ENCODE assay signal across 22 cellular contexts in the genomic region with DNA sequence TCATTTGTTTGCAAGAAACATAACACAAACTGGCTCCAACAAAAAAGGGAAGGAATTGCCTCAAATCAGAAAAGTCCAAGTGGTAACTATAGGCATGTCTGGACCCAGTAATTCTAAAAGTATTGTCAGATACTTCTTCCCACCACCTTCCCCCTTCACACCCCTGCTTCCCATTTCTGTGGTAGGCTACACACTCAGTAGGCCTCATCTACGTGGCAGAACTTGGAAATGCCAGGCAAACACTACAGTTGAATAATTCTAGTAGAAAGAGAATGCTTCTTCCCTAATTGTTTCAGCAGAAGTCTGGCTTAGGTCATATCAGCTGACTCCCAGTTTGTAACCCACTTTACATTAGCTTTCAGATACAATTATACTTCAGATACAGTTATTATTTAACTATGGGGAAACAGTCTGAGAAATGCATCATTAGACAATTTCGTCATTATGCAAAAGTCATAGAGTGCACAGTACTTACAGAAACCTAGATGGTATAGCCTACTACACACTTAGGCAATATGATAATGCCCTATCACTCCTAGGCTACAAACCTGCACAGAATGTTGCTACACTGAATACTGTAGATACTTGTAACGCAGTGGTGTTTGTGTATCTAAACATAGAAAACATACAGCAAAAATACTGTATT. TPM values are rescaled to one million over a fixed set of nuclear protein-coding genes. Genes with fewer than 3 reads are reported as not detected.
DNase-seq lines count a peak whose midpoint lies in the region; ATAC-seq and TF ChIP-seq lines count a peak whose summit lies in the region.
"Had no signal": no experiment of that assay in that cellular context is flagged by ENCODE, and none has a peak within 500 bp of the region (broad histone marks: within the 10 kb centered on the region; RNA-seq: fewer than 3 reads in every experiment).

No MANE protein-coding gene starts in this region.

- DNase-seq in CD14-positive monocyte (ENCODE audit: low spot score) = no peak
- no peak for DNase-seq in WTC11 (ENCODE audit: low spot score)
- no peak for DNase-seq in lower lobe of right lung
- DNase-seq in dorsolateral prefrontal cortex = no peak
- DNase-seq in hypothalamus (lab: John Stamatoyannopoulos, UW) = no peak
- DNase-seq: activated B cell treated with CpG ODN at 0.5 μM for 24 hours; activated CD4-positive, alpha-beta T cell treated with anti-CD3 and anti-CD28 coated beads, Interleukin-2, amount 50 U/mL, for 4 hours; activated CD8-positive, alpha-beta memory T cell treated with anti-CD3 and anti-CD28 coated beads, Interleukin-2, amount 50 U/mL, for 48 hours; activated naive CD8-positive, alpha-beta T cell treated with anti-CD3 and anti-CD28 coated beads for 36 hours; GM23248; head of caudate nucleus; left cardiac atrium; naive B cell; NCI-H1105 treated with DMSO at 0.1 percent for 48 hours; NCI-H2081; NCI-H226; T-helper 9 cell had no signal

- H3K4me3 Mint-ChIP-seq in CD14-positive monocyte (no peak overlapping the region), WTC11 (no peak overlapping the region)
- H3K4me3 Mint-ChIP-seq: activated B cell treated with CpG ODN at 0.5 μM for 24 hours; activated naive CD8-positive, alpha-beta T cell treated with anti-CD3 and anti-CD28 coated beads for 36 hours; central memory CD8-positive, alpha-beta T cell; naive B cell had no signal

- no peaks in the 10 kb centered on the region for H3K27me3 ChIP-seq in lower lobe of right lung (ENCODE audit: low read depth)
- H3K27me3 ChIP-seq in dorsolateral prefrontal cortex = no peaks in the 10 kb centered on the region
- H3K27me3 ChIP-seq: ascending aorta had no signal

- no peak overlapping the region for H3K27ac ChIP-seq in lower lobe of right lung
- H3K27ac ChIP-seq in dorsolateral prefrontal cortex = peak overlapping the region in 2 of 59 donors; percentile 3 to 22
- H3K27ac ChIP-seq: ascending aorta, GM23248 had no signal

- H3K27me3 Mint-ChIP-seq in CD14-positive monocyte (ENCODE audit: low read depth in 3 of 3) = peaks cover 0 to 3% (median 0%) of the 10 kb centered on the region in 3 donors
- H3K27me3 Mint-ChIP-seq in WTC11 (ENCODE audit: low read depth) = no peaks in the 10 kb centered on the region
- H3K27me3 Mint-ChIP-seq: activated B cell treated with CpG ODN at 0.5 μM for 24 hours; activated naive CD8-positive, alpha-beta T cell treated with anti-CD3 and anti-CD28 coated beads for 36 hours; central memory CD8-positive, alpha-beta T cell; naive B cell had no signal

- ATAC-seq in HG03354 (IDR thresholded peaks at IDR 0.05; ENCODE audit: poor library complexity, severe bottlenecking, unreplicated experiment) (peak; percentile 64), WTC11 (no peak), lower lobe of right lung (peak; percentile 54 to 62), GM21528 (IDR thresholded peaks at IDR 0.05; ENCODE audit: low FRiP score, unreplicated experiment) (no peak), GM21367 (IDR thresholded peaks at IDR 0.05; ENCODE audit: unreplicated experiment) (no peak)
- ATAC-seq: left cardiac atrium had no signal

- CTCF ChIA-PET in WTC11 (lab: Charles Lee) = no interaction called here

- H3K4me1 Mint-ChIP-seq in CD14-positive monocyte (peaks cover 18% of the 10 kb centered on the region), WTC11 (peaks cover 58% of the 10 kb centered on the region)
- H3K4me1 Mint-ChIP-seq: activated B cell treated with CpG ODN at 0.5 μM for 24 hours had no signal

- POLR2A ChIA-PET in WTC11 (lab: Charles Lee) = no interaction called here

- H3K36me3 Mint-ChIP-seq in CD14-positive monocyte (peaks cover 13 to 23% of the 10 kb centered on the region in 2 donors), WTC11 (peaks cover 22% of the 10 kb centered on the region)
- H3K36me3 Mint-ChIP-seq: naive B cell had no signal

- H3K4me3 ChIP-seq in lower lobe of right lung = no peak overlapping the region
- no peak overlapping the region for H3K4me3 ChIP-seq in dorsolateral prefrontal cortex
- H3K4me3 ChIP-seq: ascending aorta, GM23248 had no signal

- intact Hi-C loops in CD14-positive monocyte (cut with micrococcal nuclease) = no loop called here
- intact Hi-C loops in lower lobe of right lung (cut with DNase I) = no loop called here
- intact Hi-C loops in dorsolateral prefrontal cortex (cut with DNase I) = loop anchor here in 1 of 2 donors (10.0 kb wide), 1 partner anchor 185 kb away; a partner anchor contains a TSS

- no peaks in the 10 kb centered on the region for H3K9me3 ChIP-seq in lower lobe of right lung
- H3K9me3 ChIP-seq: ascending aorta had no signal

- peaks cover 15% of the 10 kb centered on the region for H3K36me3 ChIP-seq in lower lobe of right lung

- H3K27ac Mint-ChIP-seq in CD14-positive monocyte (peak overlapping the region in 6 of 7 donors; percentile 41 to 85 (median 71)), WTC11 (peak overlapping the region; percentile 52; the same call in 1 of the 2 replicates)
- H3K27ac Mint-ChIP-seq: activated B cell treated with CpG ODN at 0.5 μM for 24 hours; activated naive CD8-positive, alpha-beta T cell treated with anti-CD3 and anti-CD28 coated beads for 36 hours; naive B cell had no signal

- H3K9me3 Mint-ChIP-seq in CD14-positive monocyte (no peaks in the 10 kb centered on the region), WTC11 (no peaks in the 10 kb centered on the region)
- H3K9me3 Mint-ChIP-seq: activated B cell treated with CpG ODN at 0.5 μM for 24 hours; central memory CD8-positive, alpha-beta T cell; naive B cell had no signal

- peaks cover 30% of the 10 kb centered on the region for H3K4me1 ChIP-seq in lower lobe of right lung

- TF ChIP-seq CTCF in CD14-positive monocyte (IDR thresholded peaks at IDR 0.05) (no peak), WTC11 (IDR thresholded peaks at IDR 0.05) (no peak), lower lobe of right lung (IDR thresholded peaks at IDR 0.05) (no peak), dorsolateral prefrontal cortex (IDR thresholded peaks at IDR 0.05 in 54 of 56, conservative IDR thresholded peaks at IDR 0.05 in 2 of 56; ENCODE audit: low read depth in 1 of 56, partially characterized antibody in 56 of 56) (no peak)

TF ChIP-seq in WTC11, 78 proteins besides CTCF, POLR2A, EP300 and RAD21 (continues in another document):
- TF ChIP-seq TCF7 (CRISPR knock-in tag; IDR thresholded peaks at IDR 0.05; ENCODE audit: low read depth) = no peak
- TF ChIP-seq, protein P1, sequence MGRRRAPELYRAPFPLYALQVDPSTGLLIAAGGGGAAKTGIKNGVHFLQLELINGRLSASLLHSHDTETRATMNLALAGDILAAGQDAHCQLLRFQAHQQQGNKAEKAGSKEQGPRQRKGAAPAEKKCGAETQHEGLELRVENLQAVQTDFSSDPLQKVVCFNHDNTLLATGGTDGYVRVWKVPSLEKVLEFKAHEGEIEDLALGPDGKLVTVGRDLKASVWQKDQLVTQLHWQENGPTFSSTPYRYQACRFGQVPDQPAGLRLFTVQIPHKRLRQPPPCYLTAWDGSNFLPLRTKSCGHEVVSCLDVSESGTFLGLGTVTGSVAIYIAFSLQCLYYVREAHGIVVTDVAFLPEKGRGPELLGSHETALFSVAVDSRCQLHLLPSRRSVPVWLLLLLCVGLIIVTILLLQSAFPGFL (CRISPR knock-in tag; IDR thresholded peaks at IDR 0.05; ENCODE audit: borderline replicate concordance) = no peak
- no peak for TF ChIP-seq ZNF219 (CRISPR knock-in tag; IDR thresholded peaks at IDR 0.05; ENCODE audit: borderline replicate concordance)
- TF ChIP-seq, protein P2, sequence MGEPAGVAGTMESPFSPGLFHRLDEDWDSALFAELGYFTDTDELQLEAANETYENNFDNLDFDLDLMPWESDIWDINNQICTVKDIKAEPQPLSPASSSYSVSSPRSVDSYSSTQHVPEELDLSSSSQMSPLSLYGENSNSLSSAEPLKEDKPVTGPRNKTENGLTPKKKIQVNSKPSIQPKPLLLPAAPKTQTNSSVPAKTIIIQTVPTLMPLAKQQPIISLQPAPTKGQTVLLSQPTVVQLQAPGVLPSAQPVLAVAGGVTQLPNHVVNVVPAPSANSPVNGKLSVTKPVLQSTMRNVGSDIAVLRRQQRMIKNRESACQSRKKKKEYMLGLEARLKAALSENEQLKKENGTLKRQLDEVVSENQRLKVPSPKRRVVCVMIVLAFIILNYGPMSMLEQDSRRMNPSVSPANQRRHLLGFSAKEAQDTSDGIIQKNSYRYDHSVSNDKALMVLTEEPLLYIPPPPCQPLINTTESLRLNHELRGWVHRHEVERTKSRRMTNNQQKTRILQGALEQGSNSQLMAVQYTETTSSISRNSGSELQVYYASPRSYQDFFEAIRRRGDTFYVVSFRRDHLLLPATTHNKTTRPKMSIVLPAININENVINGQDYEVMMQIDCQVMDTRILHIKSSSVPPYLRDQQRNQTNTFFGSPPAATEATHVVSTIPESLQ (CRISPR knock-in tag; IDR thresholded peaks at IDR 0.05) = no peak
- TF ChIP-seq ATF1 (CRISPR knock-in tag; IDR thresholded peaks at IDR 0.05) = no peak
- TF ChIP-seq, protein P3, sequence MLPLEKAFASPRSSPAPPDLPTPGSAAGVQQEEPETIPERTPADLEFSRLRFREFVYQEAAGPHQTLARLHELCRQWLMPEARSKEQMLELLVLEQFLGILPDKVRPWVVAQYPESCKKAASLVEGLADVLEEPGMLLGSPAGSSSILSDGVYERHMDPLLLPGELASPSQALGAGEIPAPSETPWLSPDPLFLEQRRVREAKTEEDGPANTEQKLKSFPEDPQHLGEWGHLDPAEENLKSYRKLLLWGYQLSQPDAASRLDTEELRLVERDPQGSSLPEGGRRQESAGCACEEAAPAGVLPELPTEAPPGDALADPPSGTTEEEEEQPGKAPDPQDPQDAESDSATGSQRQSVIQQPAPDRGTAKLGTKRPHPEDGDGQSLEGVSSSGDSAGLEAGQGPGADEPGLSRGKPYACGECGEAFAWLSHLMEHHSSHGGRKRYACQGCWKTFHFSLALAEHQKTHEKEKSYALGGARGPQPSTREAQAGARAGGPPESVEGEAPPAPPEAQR (CRISPR knock-in tag; IDR thresholded peaks at IDR 0.05) = no peak
- no peak for TF ChIP-seq NFYB (CRISPR knock-in tag; conservative IDR thresholded peaks at IDR 0.05; ENCODE audit: low read depth)
- no peak for TF ChIP-seq FOXP1 (CRISPR knock-in tag; IDR thresholded peaks at IDR 0.05; ENCODE audit: borderline replicate concordance)

RNA-seq across cellular contexts. Expression of a gene that starts 6.4 kb away (rescaled TPM):
- 1 to 10 TPM; 3.5 to 7.2 TPM for polyA plus RNA-seq in CD14-positive monocyte
- 11.6 to 15.0 TPM (median 14.7 TPM) in 3 replicates for total RNA-seq in WTC11 (2021)
- total RNA-seq in lower lobe of right lung = 14.1 TPM
- 10 to 100 TPM; 12.0 to 32.4 (median 18.2) TPM for total RNA-seq in dorsolateral prefrontal cortex

Comparison
In these comparisons a context has a peak if more than half of its experiments do, and no peak if none do; other contexts are left out.
1. ATAC-seq: peak in HG03354 (single experiment) and lower lobe of right lung (2 of 2); none in WTC11 (single experiment), GM21528 (single experiment) and GM21367 (single experiment).